In the genomic region with DNA sequence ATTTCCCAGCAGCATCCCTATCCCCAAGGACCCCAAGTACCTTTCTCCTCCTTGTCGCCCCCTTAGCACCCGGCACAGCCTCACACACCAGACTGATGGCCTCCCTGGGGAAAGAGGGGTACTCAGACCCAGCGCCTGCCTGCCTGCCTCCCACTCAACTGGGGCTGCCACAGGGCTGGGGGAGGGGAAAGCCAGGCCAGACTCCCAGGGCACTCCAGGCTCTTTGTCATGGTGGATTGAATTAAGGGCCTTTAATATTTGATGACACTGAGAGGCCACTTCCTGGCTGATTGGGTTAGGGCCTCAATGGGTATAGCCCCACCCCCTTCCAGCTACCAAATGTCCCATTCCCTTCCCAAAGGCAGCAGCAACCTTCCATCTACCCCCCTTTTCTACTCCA, we compare ENCODE assay signal across 8 cellular contexts. TPM values are rescaled to one million over a fixed set of nuclear protein-coding genes. Genes with fewer than 3 reads are reported as not detected.
DNase-seq lines count a peak whose midpoint lies in the region; ATAC-seq lines count a peak whose summit lies in the region.

No MANE protein-coding gene starts in this region.

- no peaks in the 10 kb centered on the region for H3K27me3 Mint-ChIP-seq in activated CD4-positive, alpha-beta T cell treated with anti-CD3 and anti-CD28 coated beads, Interleukin-2, amount 10 ng/mL, durations not matched to agents 24 days and 14 days
- no peaks in the 10 kb centered on the region for H3K27me3 Mint-ChIP-seq in activated naive CD8-positive, alpha-beta T cell treated with anti-CD3 and anti-CD28 coated beads for 36 hours

- H3K4me1 Mint-ChIP-seq in activated CD4-positive, alpha-beta T cell treated with anti-CD3 and anti-CD28 coated beads, Interleukin-2, amount 10 ng/mL, durations not matched to agents 24 days and 14 days, result peaks cover 45% of the 10 kb centered on the region
- peaks cover 36% of the 10 kb centered on the region for H3K4me1 Mint-ChIP-seq in activated naive CD8-positive, alpha-beta T cell treated with anti-CD3 and anti-CD28 coated beads for 36 hours

- intact Hi-C loops in activated CD4-positive, alpha-beta T cell treated with anti-CD3 and anti-CD28 coated beads, Interleukin-2, amount 10 ng/mL, durations not matched to agents 24 days and 14 days (cut with micrococcal nuclease), result no loop called here

- H3K9me3 ChIP-seq in iPS-20b (ENCODE audit: insufficient read depth, low read depth, low read length), result no peaks in the 10 kb centered on the region
- H3K9me3 ChIP-seq in subcutaneous abdominal adipose tissue (ENCODE audit: control insufficient read depth in 5 of 5, low read length in 5 of 5), result no peaks in the 10 kb centered on the region

- H3K9ac ChIP-seq in iPS-20b (ENCODE audit: low read depth, low read length) (peak overlapping the region; percentile 93; the same call in 1 of the 2 replicates), subcutaneous abdominal adipose tissue (ENCODE audit: low read length in 5 of 5) (peak overlapping the region; percentile 31 to 94 (median 77))

- H3K36me3 ChIP-seq in iPS-20b (ENCODE audit: insufficient read depth, low read depth, low read length) (peaks cover 49% of the 10 kb centered on the region), subcutaneous abdominal adipose tissue (ENCODE audit: control insufficient read depth in 5 of 5, insufficient read depth in 5 of 5, low read length in 5 of 5) (peaks cover 0 to 54% (median 48%) of the 10 kb centered on the region in 5 donors)

- peak overlapping the region; percentile 51 for H3K27ac ChIP-seq in iPS-20b (ENCODE audit: low read length)
- peak overlapping the region; percentile 97 for H3K27ac ChIP-seq in subcutaneous abdominal adipose tissue (ENCODE audit: low read depth, low read length)

- H3K27ac Mint-ChIP-seq in activated CD4-positive, alpha-beta T cell treated with anti-CD3 and anti-CD28 coated beads, Interleukin-2, amount 10 ng/mL, durations not matched to agents 24 days and 14 days, result peak overlapping the region; percentile 68
- peak overlapping the region; percentile 76 for H3K27ac Mint-ChIP-seq in activated naive CD8-positive, alpha-beta T cell treated with anti-CD3 and anti-CD28 coated beads for 36 hours

- no peak for ATAC-seq in HG03460 (IDR thresholded peaks at IDR 0.05; ENCODE audit: unreplicated experiment)

- H3K36me3 Mint-ChIP-seq in activated CD4-positive, alpha-beta T cell treated with anti-CD3 and anti-CD28 coated beads, Interleukin-2, amount 10 ng/mL, durations not matched to agents 24 days and 14 days (ENCODE audit: low read depth), result peaks cover 46% of the 10 kb centered on the region
- peaks cover 15% of the 10 kb centered on the region for H3K36me3 Mint-ChIP-seq in activated naive CD8-positive, alpha-beta T cell treated with anti-CD3 and anti-CD28 coated beads for 36 hours

- peaks cover 20% of the 10 kb centered on the region for H3K4me1 ChIP-seq in iPS-20b (ENCODE audit: insufficient read depth, low read length)
- H3K4me1 ChIP-seq in subcutaneous abdominal adipose tissue (ENCODE audit: control insufficient read depth in 5 of 5, insufficient read depth in 5 of 5, low read length in 5 of 5), result peaks cover 22 to 76% (median 57%) of the 10 kb centered on the region in 5 donors

- H3K4me3 Mint-ChIP-seq in activated CD4-positive, alpha-beta T cell treated with anti-CD3 and anti-CD28 coated beads, Interleukin-2, amount 10 ng/mL, durations not matched to agents 24 days and 14 days, result no peak overlapping the region
- H3K4me3 Mint-ChIP-seq in activated naive CD8-positive, alpha-beta T cell treated with anti-CD3 and anti-CD28 coated beads for 36 hours, result no peak overlapping the region

- H3K4me3 ChIP-seq in iPS-20b (ENCODE audit: low read length) (peak overlapping the region; percentile 93), subcutaneous abdominal adipose tissue (ENCODE audit: low read depth in 1 of 5, low read length in 5 of 5) (peak overlapping the region in 4 of 5 donors; percentile 62 to 69 (median 68))

- H3K27me3 ChIP-seq in iPS-20b (ENCODE audit: insufficient read depth, low read length), result no peaks in the 10 kb centered on the region
- H3K27me3 ChIP-seq in subcutaneous abdominal adipose tissue (ENCODE audit: control insufficient read depth in 5 of 5, insufficient read depth in 4 of 5, low read length in 5 of 5), result no peaks in the 10 kb centered on the region

- H3K9me3 Mint-ChIP-seq in activated CD4-positive, alpha-beta T cell treated with anti-CD3 and anti-CD28 coated beads, Interleukin-2, amount 10 ng/mL, durations not matched to agents 24 days and 14 days, result no peaks in the 10 kb centered on the region
- H3K9me3 Mint-ChIP-seq in activated naive CD8-positive, alpha-beta T cell treated with anti-CD3 and anti-CD28 coated beads for 36 hours, result no peaks in the 10 kb centered on the region

- no peak for DNase-seq in activated CD4-positive, alpha-beta T cell treated with anti-CD3 and anti-CD28 coated beads, Interleukin-2, amount 10 ng/mL, durations not matched to agents 24 days and 14 days
- no peak for DNase-seq in activated CD4-positive, alpha-beta T cell treated with anti-CD3 and anti-CD28 coated beads for 1 hour
- DNase-seq in activated naive CD8-positive, alpha-beta T cell treated with anti-CD3 and anti-CD28 coated beads for 36 hours, result no peak
- DNase-seq in NAMALWA (ENCODE audit: low spot score) (no peak), D341Med (ENCODE audit: low spot score) (no peak)

RNA-seq across cellular contexts. Expression of a gene that starts 1.8 kb away (rescaled TPM):
- total RNA-seq in activated CD4-positive, alpha-beta T cell treated with anti-CD3 and anti-CD28 coated beads, Interleukin-2, amount 10 ng/mL, durations not matched to agents 24 days and 14 days, result 50.4 and 60.5 TPM in 2 replicates
- 10 to 100 TPM; 34.7 to 38.4 TPM for total RNA-seq in activated naive CD8-positive, alpha-beta T cell treated with anti-CD3 and anti-CD28 coated beads for 36 hours

RNA-seq across cellular contexts. Expression of a gene that starts 5.8 kb away (rescaled TPM):
- 179 and 181 TPM in 2 replicates for total RNA-seq in activated CD4-positive, alpha-beta T cell treated with anti-CD3 and anti-CD28 coated beads, Interleukin-2, amount 10 ng/mL, durations not matched to agents 24 days and 14 days
- total RNA-seq in activated naive CD8-positive, alpha-beta T cell treated with anti-CD3 and anti-CD28 coated beads for 36 hours, result 100 to 1,000 TPM; 156 TPM

RNA-seq across cellular contexts. Expression of a gene that starts 7.1 kb away (rescaled TPM):
- 34.4 and 34.8 TPM in 2 replicates for total RNA-seq in activated CD4-positive, alpha-beta T cell treated with anti-CD3 and anti-CD28 coated beads, Interleukin-2, amount 10 ng/mL, durations not matched to agents 24 days and 14 days
- 10 to 100 TPM; 24.2 to 25.1 TPM for total RNA-seq in activated naive CD8-positive, alpha-beta T cell treated with anti-CD3 and anti-CD28 coated beads for 36 hours

RNA-seq across cellular contexts. Expression of a gene that starts 12.8 kb away (rescaled TPM):
- total RNA-seq in activated CD4-positive, alpha-beta T cell treated with anti-CD3 and anti-CD28 coated beads, Interleukin-2, amount 10 ng/mL, durations not matched to agents 24 days and 14 days, result 19.3 and 21.6 TPM in 2 replicates
- total RNA-seq in activated naive CD8-positive, alpha-beta T cell treated with anti-CD3 and anti-CD28 coated beads for 36 hours, result 10 to 100 TPM; 12.2 to 13.2 TPM

RNA-seq across cellular contexts. Expression of a gene that starts 14.4 kb away (rescaled TPM):
- total RNA-seq in activated CD4-positive, alpha-beta T cell treated with anti-CD3 and anti-CD28 coated beads, Interleukin-2, amount 10 ng/mL, durations not matched to agents 24 days and 14 days, result 69.9 and 71.8 TPM in 2 replicates
- 10 to 100 TPM; 54.2 to 56.1 TPM for total RNA-seq in activated naive CD8-positive, alpha-beta T cell treated with anti-CD3 and anti-CD28 coated beads for 36 hours
